Comparison of ENCODE assay signal across 7 cellular contexts in genomic region chr4:174828845-174829701, GRCh38. TPM values are rescaled to one million over a fixed set of nuclear protein-coding genes. Genes with fewer than 3 reads are reported as not detected.
DNase-seq lines count a peak whose midpoint lies in the region; FAIRE-seq and TF ChIP-seq lines count a peak whose summit lies in the region.

Gene GLRA3 (minus strand): TSS chr4:174829247. CDS start chr4:174828811, 436 bp downstream.

- TF ChIP-seq CTCF in HFF-Myc (IDR thresholded peaks at IDR 0.05; ENCODE audit: low read depth, low read length, missing control alignments) = no peak
- no peak for TF ChIP-seq CTCF in fibroblast of the aortic adventitia (IDR thresholded peaks at IDR 0.05; ENCODE audit: insufficient read depth, low read length)

- H3K4me3 ChIP-seq in HFF-Myc (replicated peaks; ENCODE audit: low read depth, low read length) (no peak within 1 kb of the TSS), fibroblast of the aortic adventitia (ENCODE audit: low read depth, low read length) (peak within 1 kb of the TSS; percentile 19)

- no peak for FAIRE-seq in GM12891 (lab: Jason Lieb, UNC)

- DNase-seq in GM12891 (ENCODE audit: insufficient read length, low spot score) = peak; percentile 15
- peak; percentile 0 for DNase-seq in HFF-Myc (ENCODE audit: extremely low read depth, low read depth)
- peak; percentile 93 for DNase-seq in NCI-H1436 (lab: John Stamatoyannopoulos, UW)
- peak; percentile 16 for DNase-seq in UCSD-AML1 (lab: John Stamatoyannopoulos, UW; ENCODE audit: unreplicated experiment)
- peak; percentile 37 for DNase-seq in fibroblast of the aortic adventitia (ENCODE audit: low read depth)
- DNase-seq in nucleus accumbens (lab: John Stamatoyannopoulos, UW) = peak in 53 of 56 donors; percentile 0 to 89 (median 59)
- DNase-seq in NK-92 treated with Interleukin-12 subunit alpha and Interleukin-12 subunit beta, amount 100 ng/mL, for 24 hours (lab: John Stamatoyannopoulos, UW) = no peak

- TF ChIP-seq POLR2A in GM12891 (IDR thresholded peaks at IDR 0.05; ENCODE audit: low read depth, low read length) = no peak

TF ChIP-seq in GM12891, 5 proteins besides CTCF, POLR2A, EP300 and RAD21:
- TF ChIP-seq TAF1 (IDR thresholded peaks at IDR 0.05; ENCODE audit: low read depth, low read length) (no peak), POLR2AphosphoS5 (IDR thresholded peaks at IDR 0.05; ENCODE audit: low read depth, low read length) (no peak), SPI1 (IDR thresholded peaks at IDR 0.05; ENCODE audit: low read depth, low read length) (no peak), POU2F2 (IDR thresholded peaks at IDR 0.05; ENCODE audit: low read depth, low read length) (no peak), PAX5 (IDR thresholded peaks at IDR 0.05; ENCODE audit: insufficient read depth, low read length, severe bottlenecking) (no peak)
TF ChIP-seq in GM12891: peak in this region for 0.

RNA-seq across cellular contexts. Expression of gene GLRA3, which starts in this region (rescaled TPM):
- not detected for polyA plus RNA-seq in GM12891 (2012; ENCODE audit: low read depth, missing spikeins)
- total RNA-seq in fibroblast of the aortic adventitia (ENCODE audit: low replicate concordance) = not detected in 2 replicates

Comparison
In these comparisons a context has a peak if more than half of its experiments do, and no peak if none do; other contexts are left out.
1. Peak in DNase-seq and H3K4me3 ChIP-seq in fibroblast of the aortic adventitia; RNA of the gene not detected or under 1 TPM.